ENCODE assay signal across 8 cellular contexts in genomic region chr6:5084192-5084786, GRCh38. TPM values are rescaled to one million over a fixed set of nuclear protein-coding genes. Genes with fewer than 3 reads are reported as not detected.
DNase-seq lines count a peak whose midpoint lies in the region; ATAC-seq and TF ChIP-seq lines count a peak whose summit lies in the region.

No MANE protein-coding gene starts in this region.

- H3K4me3 Mint-ChIP-seq in chondrocyte (ENCODE audit: unreplicated experiment) = peak overlapping the region; percentile 82

- no peak for TF ChIP-seq CTCF in chondrocyte (IDR thresholded peaks at IDR 0.05)

- H3K27me3 ChIP-seq in aorta (ENCODE audit: control insufficient read depth in 1 of 2, insufficient read depth in 2 of 2, low read length in 1 of 2) = no peaks in the 10 kb centered on the region

- H3K27ac ChIP-seq in mesodermal cell (ENCODE audit: low read depth, low read length, severe bottlenecking) (no peak overlapping the region), aorta (ENCODE audit: low read depth in 1 of 2, low read length in 2 of 2) (peak overlapping the region in 1 of 2 donors; percentile 21)

- 1 to 8% methylated on average over 41 to 45 of the region's 66 CpGs for WGBS in mesodermal cell (ENCODE audit: insufficient coverage in 2 of 2), 2 experiments
- 5 to 12% methylated on average over 34 to 66 of the region's 66 CpGs for WGBS in aorta, 2 donors

- peak; percentile 24 for ATAC-seq in HG03520 (IDR thresholded peaks at IDR 0.05; ENCODE audit: unreplicated experiment)
- ATAC-seq in aorta (ENCODE audit: low FRiP score) = peak; percentile 86

- H3K9me3 Mint-ChIP-seq in chondrocyte (ENCODE audit: low read depth) = no peaks in the 10 kb centered on the region

- peaks cover 31% of the 10 kb centered on the region for H3K4me1 ChIP-seq in mesodermal cell (ENCODE audit: control insufficient read depth, insufficient read depth, low read length, poor library complexity, severe bottlenecking)
- H3K4me1 ChIP-seq in aorta (ENCODE audit: control insufficient read depth in 1 of 2, insufficient read depth in 2 of 2, low read length in 2 of 2) = no peaks in the 10 kb centered on the region

- intact Hi-C loops in aorta (cut with DNase I) = loop anchor here in 1 of 2 donors (10.0 kb wide), 1 partner anchor 79 kb away; the partner anchor contains the start of gene RPP40

- no peaks in the 10 kb centered on the region for H3K36me3 Mint-ChIP-seq in chondrocyte (ENCODE audit: low read depth)

- peak overlapping the region; percentile 73 for H3K27ac Mint-ChIP-seq in chondrocyte (ENCODE audit: unreplicated experiment)

- no peaks in the 10 kb centered on the region for H3K36me3 ChIP-seq in mesodermal cell (ENCODE audit: control insufficient read depth, insufficient read depth, low read length)
- no peaks in the 10 kb centered on the region for H3K36me3 ChIP-seq in aorta (ENCODE audit: control insufficient read depth in 1 of 2, insufficient read depth in 2 of 2, low read length in 1 of 2)

- H3K9me3 ChIP-seq in mesodermal cell (ENCODE audit: control insufficient read depth, low read length) = peaks cover 2% of the 10 kb centered on the region
- no peaks in the 10 kb centered on the region for H3K9me3 ChIP-seq in aorta (ENCODE audit: control insufficient read depth, low read length)

- DNase-seq in NCI-H146 (lab: John Stamatoyannopoulos, UW) (peak; percentile 42), NCI-H146 treated with DMSO at 0.1 percent for 48 hours (lab: John Stamatoyannopoulos, UW; ENCODE audit: unreplicated experiment) (no peak), chondrocyte (ENCODE audit: low spot score) (no peak), aorta (peak in 1 of 2 donors; percentile 73), iPS-NIHi7 (ENCODE audit: extremely low spot score) (no peak), inferior parietal cortex (ENCODE audit: extremely low spot score) (no peak)

- H3K4me3 ChIP-seq in mesodermal cell (ENCODE audit: extremely low read depth, insufficient read depth, low read length, poor library complexity, severe bottlenecking) (peak overlapping the region; percentile 48), aorta (ENCODE audit: low read length in 2 of 2) (peak overlapping the region; percentile 53 to 67)

- H3K27me3 Mint-ChIP-seq in chondrocyte (ENCODE audit: low read depth) = no peaks in the 10 kb centered on the region

- peaks cover 14% of the 10 kb centered on the region for H3K4me1 Mint-ChIP-seq in chondrocyte (ENCODE audit: low read depth)

RNA-seq across cellular contexts. Expression of gene PPP1R3G, which starts 0.9 kb away (rescaled TPM):
- 0.56 to 2.6 TPM (median 2.2 TPM) in 3 replicates for total RNA-seq in chondrocyte
- 0.11 TPM for polyA plus RNA-seq in mesodermal cell (2013, experiment 1 of 2)
- 0.25 TPM for polyA plus RNA-seq in mesodermal cell (2013, experiment 2 of 2)
- total RNA-seq in aorta = 1 to 10 TPM; 1.7 to 5.3 TPM
- under 1 TPM; 0.41 to 0.63 TPM for polyA plus RNA-seq in aorta
